ENCODE assay signal across 14 cellular contexts in genomic region chr10:3652886-3653285, GRCh38.
DNase-seq lines count a peak whose midpoint lies in the region; ATAC-seq and TF ChIP-seq lines count a peak whose summit lies in the region.
"Had no signal": no experiment of that assay in that cellular context is flagged by ENCODE, and none has a peak within 500 bp of the region (broad histone marks: within the 10 kb centered on the region; RNA-seq: fewer than 3 reads in every experiment).

No MANE protein-coding gene starts in this region.

- peak overlapping the region; percentile 27 for H3K4me3 ChIP-seq in Jurkat, Clone E6-1 (ENCODE audit: low read length)
- no peak overlapping the region for H3K4me3 ChIP-seq in neutrophil (ENCODE audit: low read depth in 1 of 2, low read length in 1 of 2)
- H3K4me3 ChIP-seq: GM23338, testis had no signal

- peak overlapping the region; percentile 54 for H3K27ac ChIP-seq in neutrophil
- H3K27ac ChIP-seq: RWPE1, testis had no signal

- H3K27ac Mint-ChIP-seq in activated naive CD8-positive, alpha-beta T cell, result no peak overlapping the region
- H3K27ac Mint-ChIP-seq: dendritic cell treated with granulocyte-macrophage colony-stimulating factor and Interleukin-4, amounts not matched to agents 40 ng/mL and 50 ng/mL, for 4 days; GM23338 had no signal

- H3K4me3 Mint-ChIP-seq in activated naive CD8-positive, alpha-beta T cell, result peak overlapping the region; percentile 58
- H3K4me3 Mint-ChIP-seq: GM23338 had no signal

- peaks cover 31 to 44% of the 10 kb centered on the region in 2 experiments for H3K4me1 ChIP-seq in neutrophil (ENCODE audit: control insufficient read depth in 1 of 2, insufficient read depth in 1 of 2, low read depth in 1 of 2, low read length in 1 of 2)
- H3K4me1 ChIP-seq: testis had no signal

- no peak for TF ChIP-seq CTCF in neutrophil (IDR thresholded peaks at IDR 0.05)

- H3K27me3 Mint-ChIP-seq in activated naive CD8-positive, alpha-beta T cell, result peaks cover 17% of the 10 kb centered on the region

- peaks cover 7% of the 10 kb centered on the region for H3K36me3 Mint-ChIP-seq in activated naive CD8-positive, alpha-beta T cell

- no peak for ATAC-seq in GM21529 (IDR thresholded peaks at IDR 0.05; ENCODE audit: unreplicated experiment)
- ATAC-seq: GM23338 had no signal

- no peaks in the 10 kb centered on the region for H3K36me3 ChIP-seq in neutrophil

- no peaks in the 10 kb centered on the region for H3K9me3 ChIP-seq in neutrophil
- H3K9me3 ChIP-seq: testis had no signal

- DNase-seq in AG08395 (ENCODE audit: low spot score) (peak; percentile 60), NCI-H128 (lab: John Stamatoyannopoulos, UW; ENCODE audit: unreplicated experiment) (no peak), medulla oblongata (ENCODE audit: extremely low spot score) (no peak), NCI-H187 treated with DMSO at 0.1 percent for 48 hours (lab: John Stamatoyannopoulos, UW) (no peak)
- peak; percentile 60 for DNase-seq in Jurkat, Clone E6-1 (ENCODE audit: low read depth, low spot score)
- DNase-seq: NCI-H1694, small intestine, testis had no signal

- peaks cover 22% of the 10 kb centered on the region for H3K4me1 Mint-ChIP-seq in activated naive CD8-positive, alpha-beta T cell (ENCODE audit: low read depth)
- H3K4me1 Mint-ChIP-seq: GM23338 had no signal

- H3K27me3 ChIP-seq in neutrophil, result no peaks in the 10 kb centered on the region
- H3K27me3 ChIP-seq: testis had no signal

- H3K9me3 Mint-ChIP-seq in activated naive CD8-positive, alpha-beta T cell (ENCODE audit: low read depth), result no peaks in the 10 kb centered on the region
- H3K9me3 Mint-ChIP-seq: dendritic cell treated with granulocyte-macrophage colony-stimulating factor and Interleukin-4, amounts not matched to agents 40 ng/mL and 50 ng/mL, for 4 days; GM23338 had no signal

Comparison
In these comparisons a context has a peak if more than half of its experiments do, and no peak if none do; other contexts are left out.
1. DNase-seq: peak in AG08395 (single experiment) and Jurkat, Clone E6-1 (single experiment); none in NCI-H128 (single experiment), medulla oblongata (single experiment) and NCI-H187 treated with DMSO at 0.1 percent for 48 hours (single experiment).